In genomic region chr5:150001660-150002493, GRCh38 we compare ENCODE assay signal across 1 cellular context.
TF ChIP-seq lines count a peak whose summit lies in the region.

No MANE protein-coding gene starts in this region.

TF ChIP-seq in HepG2, 621 proteins besides CTCF, POLR2A, EP300 and RAD21 (continued from another document):
- TF ChIP-seq ZBTB44 (CRISPR knock-in tag; IDR thresholded peaks at IDR 0.05), result no peak
- TF ChIP-seq PCBP1 (IDR thresholded peaks at IDR 0.05; ENCODE audit: borderline replicate concordance, low read depth, low read length), result no peak
- no peak for TF ChIP-seq TOPORS (CRISPR knock-in tag; IDR thresholded peaks at IDR 0.05)
- TF ChIP-seq ZNF350 (CRISPR knock-in tag; IDR thresholded peaks at IDR 0.05; ENCODE audit: borderline replicate concordance, low read depth), result no peak
- TF ChIP-seq, protein P1, sequence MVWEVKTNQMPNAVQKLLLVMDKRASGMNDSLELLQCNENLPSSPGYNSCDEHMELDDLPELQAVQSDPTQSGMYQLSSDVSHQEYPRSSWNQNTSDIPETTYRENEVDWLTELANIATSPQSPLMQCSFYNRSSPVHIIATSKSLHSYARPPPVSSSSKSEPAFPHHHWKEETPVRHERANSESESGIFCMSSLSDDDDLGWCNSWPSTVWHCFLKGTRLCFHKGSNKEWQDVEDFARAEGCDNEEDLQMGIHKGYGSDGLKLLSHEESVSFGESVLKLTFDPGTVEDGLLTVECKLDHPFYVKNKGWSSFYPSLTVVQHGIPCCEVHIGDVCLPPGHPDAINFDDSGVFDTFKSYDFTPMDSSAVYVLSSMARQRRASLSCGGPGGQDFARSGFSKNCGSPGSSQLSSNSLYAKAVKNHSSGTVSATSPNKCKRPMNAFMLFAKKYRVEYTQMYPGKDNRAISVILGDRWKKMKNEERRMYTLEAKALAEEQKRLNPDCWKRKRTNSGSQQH (CRISPR knock-in tag; IDR thresholded peaks at IDR 0.05; ENCODE audit: low read depth), result no peak
- no peak for TF ChIP-seq PAWR (CRISPR knock-in tag; IDR thresholded peaks at IDR 0.05; ENCODE audit: borderline replicate concordance)
- no peak for TF ChIP-seq IKZF1 (IDR thresholded peaks at IDR 0.05)
- TF ChIP-seq XRCC5 (optimal IDR thresholded peaks at IDR 0.05; ENCODE audit: low read length), result peak; percentile 52
- no peak for TF ChIP-seq CHD4 (IDR thresholded peaks at IDR 0.05; ENCODE audit: borderline replicate concordance, low read length)
- TF ChIP-seq ZNF205 (CRISPR knock-in tag; IDR thresholded peaks at IDR 0.05), result no peak
- no peak for TF ChIP-seq SP2 (CRISPR knock-in tag; IDR thresholded peaks at IDR 0.05)
- TF ChIP-seq U2AF1 (optimal IDR thresholded peaks at IDR 0.05; ENCODE audit: low read depth, low read length), result no peak
- no peak for TF ChIP-seq YEATS4 (CRISPR knock-in tag; IDR thresholded peaks at IDR 0.05; ENCODE audit: borderline replicate concordance)
- no peak for TF ChIP-seq PHB2 (IDR thresholded peaks at IDR 0.05; ENCODE audit: partially characterized antibody)
- TF ChIP-seq KDM6A (CRISPR knock-in tag; IDR thresholded peaks at IDR 0.05; ENCODE audit: low read depth), result no peak
- no peak for TF ChIP-seq ATRX (CRISPR knock-in tag; IDR thresholded peaks at IDR 0.05; ENCODE audit: borderline replicate concordance)
- TF ChIP-seq, protein P2, sequence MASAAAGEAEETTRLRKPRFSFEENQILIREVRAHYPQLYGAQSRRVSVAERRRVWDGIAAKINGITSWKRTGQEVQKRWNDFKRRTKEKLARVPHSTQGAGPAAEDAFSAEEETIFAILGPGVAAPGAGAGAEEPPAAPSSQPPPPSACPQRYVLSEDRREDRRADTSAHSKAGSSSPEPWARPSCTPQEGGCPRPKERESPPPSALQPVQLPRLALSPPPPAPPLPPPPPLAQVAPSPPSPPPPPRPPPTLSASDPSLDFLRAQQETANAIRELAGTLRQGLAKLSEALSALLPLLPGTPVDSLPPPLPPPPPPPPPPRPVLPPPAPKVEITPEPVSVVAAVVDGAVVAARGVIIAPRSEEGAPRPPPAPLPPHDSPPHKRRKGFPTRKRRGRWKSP (CRISPR knock-in tag; IDR thresholded peaks at IDR 0.05), result 0 out of 2 replicates have a peak, but pooled peaks have one; percentile 48
- 0 out of 2 replicates have a peak, but pooled peaks have one; percentile 28 for TF ChIP-seq GATAD1 (CRISPR knock-in tag; IDR thresholded peaks at IDR 0.05)
- TF ChIP-seq, protein P3, sequence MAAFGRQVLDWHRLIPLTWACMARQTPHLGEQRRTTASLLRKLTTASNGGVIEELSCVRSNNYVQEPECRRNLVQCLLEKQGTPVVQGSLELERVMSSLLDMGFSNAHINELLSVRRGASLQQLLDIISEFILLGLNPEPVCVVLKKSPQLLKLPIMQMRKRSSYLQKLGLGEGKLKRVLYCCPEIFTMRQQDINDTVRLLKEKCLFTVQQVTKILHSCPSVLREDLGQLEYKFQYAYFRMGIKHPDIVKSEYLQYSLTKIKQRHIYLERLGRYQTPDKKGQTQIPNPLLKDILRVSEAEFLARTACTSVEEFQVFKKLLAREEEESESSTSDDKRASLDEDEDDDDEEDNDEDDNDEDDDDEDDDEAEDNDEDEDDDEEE (CRISPR knock-in tag; IDR thresholded peaks at IDR 0.05), result no peak
- no peak for TF ChIP-seq RFX3 (CRISPR knock-in tag; IDR thresholded peaks at IDR 0.05)
- no peak for TF ChIP-seq ZNF784 (CRISPR knock-in tag; IDR thresholded peaks at IDR 0.05; ENCODE audit: borderline replicate concordance)
- no peak for TF ChIP-seq ZNF180 (CRISPR knock-in tag; IDR thresholded peaks at IDR 0.05; ENCODE audit: borderline replicate concordance, low read depth)
- TF ChIP-seq ZNF713 (CRISPR knock-in tag; IDR thresholded peaks at IDR 0.05), result no peak
